In the genomic region with DNA sequence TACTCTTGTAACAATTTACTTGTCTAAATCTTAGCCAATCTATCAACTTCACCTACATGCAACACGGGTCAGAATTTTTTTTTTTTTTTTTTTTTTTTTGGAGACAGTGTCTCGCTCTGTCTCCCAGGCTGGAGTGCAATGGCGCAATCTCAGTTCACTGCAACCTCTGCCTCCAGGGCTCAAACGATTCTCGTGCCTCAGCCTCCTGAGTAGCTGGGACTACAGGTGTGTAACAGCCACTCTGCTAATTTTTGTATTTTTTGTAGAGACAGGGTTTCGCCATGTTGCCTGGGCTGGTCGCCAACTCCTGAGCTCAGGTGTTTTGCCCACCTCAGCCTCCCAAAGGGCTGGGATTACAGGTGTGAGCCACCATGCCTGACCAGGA, we compare ENCODE assay signal across 1 cellular context. TPM values are rescaled to one million over a fixed set of nuclear protein-coding genes. Genes with fewer than 3 reads are reported as not detected.
"Had no signal": no experiment of that assay in that cellular context is flagged by ENCODE, and none has a peak within 500 bp of the region (broad histone marks: within the 10 kb centered on the region; RNA-seq: fewer than 3 reads in every experiment).

No MANE protein-coding gene starts in this region.

RNA-seq across cellular contexts. Expression of gene ANKRD29, which starts 49.6 kb away (rescaled TPM):
- total RNA-seq: OCI-LY7 had no signal
